In the genomic region with DNA sequence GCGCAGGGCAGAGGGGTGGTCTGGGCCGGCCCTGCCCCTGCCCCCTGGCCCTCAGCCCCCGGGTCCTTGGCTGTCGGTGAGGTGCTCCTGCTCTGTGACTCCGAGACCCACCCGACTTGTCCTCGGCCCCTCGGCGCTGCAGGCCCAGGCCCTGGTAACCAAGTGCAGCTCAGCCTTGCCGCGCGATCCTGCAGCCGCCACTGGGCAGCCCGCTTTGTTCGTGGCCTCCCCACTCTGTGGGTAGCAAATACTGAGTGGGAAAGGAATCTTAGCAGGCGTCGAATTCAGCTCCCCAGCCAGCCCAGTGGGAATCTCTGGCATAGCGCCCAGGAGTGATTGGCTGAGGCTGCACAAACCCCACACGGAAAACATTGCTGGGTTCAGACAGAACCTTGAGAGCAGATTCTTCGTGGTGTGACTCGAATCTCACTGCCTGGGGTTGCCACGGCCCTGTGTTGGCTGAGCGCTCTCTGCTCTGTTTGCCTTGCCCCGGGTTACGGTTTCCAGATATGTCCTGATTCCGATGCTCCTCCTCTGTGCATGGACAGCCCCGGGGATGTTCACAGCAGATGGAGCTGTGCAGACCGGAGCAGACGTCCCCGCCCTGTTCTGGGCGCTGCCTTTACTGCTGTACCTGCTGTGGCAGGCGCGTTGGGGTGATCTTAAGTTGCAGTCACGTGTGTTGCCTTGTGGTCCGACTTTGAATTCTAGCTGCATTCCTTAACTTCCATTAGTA, we compare ENCODE assay signal across 11 cellular contexts. TPM values are rescaled to one million over a fixed set of nuclear protein-coding genes. Genes with fewer than 3 reads are reported as not detected.
DNase-seq lines count a peak whose midpoint lies in the region; ATAC-seq and TF ChIP-seq lines count a peak whose summit lies in the region.
"Had no signal": no experiment of that assay in that cellular context is flagged by ENCODE, and none has a peak within 500 bp of the region (broad histone marks: within the 10 kb centered on the region; RNA-seq: fewer than 3 reads in every experiment).

No MANE protein-coding gene starts in this region.

- no peak for TF ChIP-seq CTCF in fibroblast of the aortic adventitia (IDR thresholded peaks at IDR 0.05; ENCODE audit: insufficient read depth, low read length)
- no peak for TF ChIP-seq CTCF in sigmoid colon (IDR thresholded peaks at IDR 0.05)
- TF ChIP-seq CTCF in esophagus muscularis mucosa (IDR thresholded peaks at IDR 0.05): no peak

- intact Hi-C loops in sigmoid colon (cut with DNase I) (no loop called here), esophagus muscularis mucosa (cut with DNase I) (no loop called here)

- no peaks in the 10 kb centered on the region for H3K27me3 ChIP-seq in sigmoid colon
- H3K27me3 ChIP-seq in esophagus muscularis mucosa: peaks cover 0 to 43% (median 0%) of the 10 kb centered on the region in 4 donors

- H3K9me3 ChIP-seq in sigmoid colon: no peaks in the 10 kb centered on the region
- no peaks in the 10 kb centered on the region for H3K9me3 ChIP-seq in esophagus muscularis mucosa

- TF ChIP-seq EP300 in sigmoid colon (IDR thresholded peaks at IDR 0.05) (no peak), esophagus muscularis mucosa (IDR thresholded peaks at IDR 0.05) (no peak)

- TF ChIP-seq POLR2A in sigmoid colon (IDR thresholded peaks at IDR 0.05) (no peak), esophagus muscularis mucosa (IDR thresholded peaks at IDR 0.05; ENCODE audit: low read depth) (no peak)

- DNase-seq in GM03348 (ENCODE audit: low spot score): peak; percentile 76
- DNase-seq in NCI-H1694 treated with DMSO at 0.1 percent for 48 hours (lab: John Stamatoyannopoulos, UW): peak; percentile 44
- DNase-seq in fibroblast of the aortic adventitia (ENCODE audit: low read depth): peak; percentile 80
- DNase-seq in sigmoid colon: peak; percentile 63
- DNase-seq in activated gamma-delta T cell (lab: John Stamatoyannopoulos, UW): no peak
- no peak for DNase-seq in esophagus muscularis mucosa (ENCODE audit: extremely low spot score)
- DNase-seq: MM.1S had no signal

- no peaks in the 10 kb centered on the region for H3K36me3 ChIP-seq in sigmoid colon
- no peaks in the 10 kb centered on the region for H3K36me3 ChIP-seq in esophagus muscularis mucosa

- peaks cover 0 to 7% (median 0%) of the 10 kb centered on the region in 4 donors for H3K4me1 ChIP-seq in sigmoid colon
- peaks cover 0 to 6% (median 3%) of the 10 kb centered on the region in 4 donors for H3K4me1 ChIP-seq in esophagus muscularis mucosa

- ATAC-seq in HG02870 (IDR thresholded peaks at IDR 0.05; ENCODE audit: unreplicated experiment) (no peak), GM21423 (IDR thresholded peaks at IDR 0.05; ENCODE audit: unreplicated experiment) (no peak)
- ATAC-seq: naive thymus-derived CD4-positive, alpha-beta T cell had no signal

- peak overlapping the region in 1 of 4 donors; percentile 18 for H3K27ac ChIP-seq in sigmoid colon
- H3K27ac ChIP-seq in esophagus muscularis mucosa (replicated peaks in 1 of 4): no peak overlapping the region
- H3K27ac ChIP-seq: VCaP had no signal

- H3K4me3 ChIP-seq in fibroblast of the aortic adventitia (ENCODE audit: low read depth, low read length): no peak overlapping the region
- no peak overlapping the region for H3K4me3 ChIP-seq in sigmoid colon
- H3K4me3 ChIP-seq in esophagus muscularis mucosa: no peak overlapping the region

- WGBS in sigmoid colon, 2 donors: 46 to 78% methylated on average over 35 of the region's 35 CpGs
- 60% methylated on average over 18 of the region's 35 CpGs for WGBS in esophagus muscularis mucosa

RNA-seq across cellular contexts. Expression of gene EXOC3, which starts 13.4 kb away (rescaled TPM):
- 30.1 and 39.8 TPM in 2 replicates for total RNA-seq in fibroblast of the aortic adventitia (ENCODE audit: low replicate concordance)
- total RNA-seq in sigmoid colon: 10 to 100 TPM; 45.7 to 68.7 (median 48.5) TPM
- polyA plus RNA-seq in sigmoid colon: 10 to 100 TPM; 18.6 to 60.9 (median 36.1) TPM
- 10 to 100 TPM; 48.6 to 82.1 (median 59.3) TPM for total RNA-seq in esophagus muscularis mucosa

Comparison
In these comparisons a context has a peak if more than half of its experiments do, and no peak if none do; other contexts are left out.
1. DNase-seq: peak in GM03348 (single experiment), NCI-H1694 treated with DMSO at 0.1 percent for 48 hours (single experiment), fibroblast of the aortic adventitia (single experiment) and sigmoid colon (single experiment); none in activated gamma-delta T cell (single experiment) and esophagus muscularis mucosa (single experiment).